In genomic region chr3:114057011-114057347, GRCh38 we compare ENCODE assay signal across 8 cellular contexts. TPM values are rescaled to one million over a fixed set of nuclear protein-coding genes. Genes with fewer than 3 reads are reported as not detected.
DNase-seq lines count a peak whose midpoint lies in the region; ATAC-seq, FAIRE-seq and TF ChIP-seq lines count a peak whose summit lies in the region.

No MANE protein-coding gene starts in this region.

- no peak for TF ChIP-seq RAD21 in K562 (CRISPR knock-in tag; conservative IDR thresholded peaks at IDR 0.05 in 1 of 2, IDR thresholded peaks at IDR 0.05 in 1 of 2)

- H3K4me1 ChIP-seq in K562 (replicated peaks in 1 of 2; ENCODE audit: control insufficient read depth in 2 of 2, insufficient read depth in 2 of 2, low read length in 2 of 2), result no peaks in the 10 kb centered on the region; a peak in 2 of 5 replicates
- H3K4me1 ChIP-seq in mononuclear cell (ENCODE audit: insufficient read depth, low read length), result peaks cover 39% of the 10 kb centered on the region

- no peaks in the 10 kb centered on the region for H3K9me1 ChIP-seq in K562 (ENCODE audit: control insufficient read depth, insufficient read depth, low read length)

- TF ChIP-seq POLR2A in K562 (conservative IDR thresholded peaks at IDR 0.05), result no peak

- H3K4me3 ChIP-seq in K562 (peak overlapping the region; percentile 56), mononuclear cell (ENCODE audit: low read length) (peak overlapping the region; percentile 67)

- TF ChIP-seq CTCF in K562 (IDR thresholded peaks at IDR 0.05 in 2 of 3, conservative IDR thresholded peaks at IDR 0.05 in 1 of 3; ENCODE audit: insufficient read depth in 2 of 3, low read depth in 1 of 3, low read length in 3 of 3), result no peak

- CTCF ChIA-PET in activated CD8-positive, alpha-beta memory T cell treated with anti-CD3 and anti-CD28 coated beads, Interleukin-2, amount 10 ng/mL, durations not matched to agents 7 days and 5 days (lab: Charles Lee), result interaction anchor here (1.0 kb wide), 1 partner anchor 10 kb away, joined by 3 read pairs; no protein-coding TSS in a partner anchor
- CTCF ChIA-PET in K562 (lab: Yijun Ruan, JAX; ENCODE audit: low intra/inter-chr PET ratio), result no interaction called here

- DNase-seq in activated CD8-positive, alpha-beta memory T cell treated with anti-CD3 and anti-CD28 coated beads, Interleukin-2, amount 10 ng/mL, durations not matched to agents 7 days and 5 days, result no peak
- no peak for DNase-seq in activated CD8-positive, alpha-beta memory T cell treated with anti-CD3 and anti-CD28 coated beads, Interleukin-2, amount 50 U/mL, for 48 hours
- DNase-seq in K562 (ENCODE audit: extremely low read depth in 1 of 4, low spot score in 3 of 4) (no peak), NCI-H1417 (lab: John Stamatoyannopoulos, UW) (no peak)
- no peak for DNase-seq in activated effector memory CD4-positive, alpha-beta T cell treated with Interleukin-2 at 50 U/mL for 16 hours

- H3K9me3 Mint-ChIP-seq in activated CD8-positive, alpha-beta memory T cell treated with anti-CD3 and anti-CD28 coated beads, Interleukin-2, amount 10 ng/mL, durations not matched to agents 7 days and 5 days (ENCODE audit: low read depth), result no peaks in the 10 kb centered on the region

- H2AFZ ChIP-seq in K562 (ENCODE audit: low read depth, low read length), result peak overlapping the region; percentile 99

- ATAC-seq in activated CD8-positive, alpha-beta memory T cell treated with anti-CD3 and anti-CD28 coated beads, Interleukin-2, amount 10 ng/mL, durations not matched to agents 7 days and 5 days, result peak; percentile 3
- ATAC-seq in HG03432 (IDR thresholded peaks at IDR 0.05; ENCODE audit: unreplicated experiment) (peak; percentile 11), K562 (peak; percentile 48), GM21786 (IDR thresholded peaks at IDR 0.05; ENCODE audit: unreplicated experiment) (no peak)

- peaks cover 34% of the 10 kb centered on the region for H3K79me2 ChIP-seq in K562 (ENCODE audit: control insufficient read depth, insufficient read depth, low read length)

- TF ChIP-seq EP300 in K562 (IDR thresholded peaks at IDR 0.05; ENCODE audit: low read length), result no peak

- H3K36me3 Mint-ChIP-seq in activated CD8-positive, alpha-beta memory T cell treated with anti-CD3 and anti-CD28 coated beads, Interleukin-2, amount 10 ng/mL, durations not matched to agents 7 days and 5 days, result peaks cover 12% of the 10 kb centered on the region

- peaks cover 45% of the 10 kb centered on the region for H3K4me1 Mint-ChIP-seq in activated CD8-positive, alpha-beta memory T cell treated with anti-CD3 and anti-CD28 coated beads, Interleukin-2, amount 10 ng/mL, durations not matched to agents 7 days and 5 days

- no peaks in the 10 kb centered on the region for H3K9me3 ChIP-seq in K562 (replicated peaks; ENCODE audit: control insufficient read depth, insufficient read depth, low read depth, low read length)
- no peaks in the 10 kb centered on the region for H3K9me3 ChIP-seq in mononuclear cell (ENCODE audit: low read depth, low read length)

- H3K36me3 ChIP-seq in K562 (ENCODE audit: control insufficient read depth, insufficient read depth, low read length), result peaks cover 3% of the 10 kb centered on the region; the same call in 1 of the 3 replicates

- POLR2A ChIA-PET in K562 (lab: Yijun Ruan, JAX), result no interaction called here

- H4K20me1 ChIP-seq in K562 (replicated peaks; ENCODE audit: control insufficient read depth, insufficient read depth, low read length), result no peaks in the 10 kb centered on the region

- peak overlapping the region; percentile 42 to 86; a peak in 3 of 4 replicates for H3K9ac ChIP-seq in K562 (ENCODE audit: insufficient read depth in 1 of 2, low read depth in 2 of 2, low read length in 2 of 2)

- no peaks in the 10 kb centered on the region for H3K27me3 ChIP-seq in K562 (ENCODE audit: control insufficient read depth in 2 of 2, insufficient read depth in 2 of 2, low read length in 2 of 2)
- no peaks in the 10 kb centered on the region for H3K27me3 ChIP-seq in mononuclear cell (ENCODE audit: insufficient read depth, low read length)

- H3K27me3 Mint-ChIP-seq in activated CD8-positive, alpha-beta memory T cell treated with anti-CD3 and anti-CD28 coated beads, Interleukin-2, amount 10 ng/mL, durations not matched to agents 7 days and 5 days, result no peaks in the 10 kb centered on the region

- TSS peak; percentile 70 for BruUV-seq in K562 (replicated peaks; lab: Mats Ljungman, UMichigan)

- H3K4me2 ChIP-seq in K562 (ENCODE audit: insufficient read depth, low read length), result peak overlapping the region; percentile 98

- intact Hi-C loops in K562 (cut with micrococcal nuclease), result no loop called here

- in situ Hi-C loops in K562 (cut with MboI), result no loop called here

- WGBS in K562 (ENCODE audit: insufficient coverage, low coverage, missing lambda C conversion rate), result 0% methylated on average over 7 of the region's 8 CpGs

- no peak for FAIRE-seq in K562 (lab: Jason Lieb, UNC)

- H3K27ac ChIP-seq in K562 (ENCODE audit: extremely low read depth, low read depth, low read length), result peak overlapping the region; percentile 43; the same call in 1 of the 3 replicates

- peak overlapping the region; percentile 93 for H3K27ac Mint-ChIP-seq in activated CD8-positive, alpha-beta memory T cell treated with anti-CD3 and anti-CD28 coated beads, Interleukin-2, amount 10 ng/mL, durations not matched to agents 7 days and 5 days

- H3K4me3 Mint-ChIP-seq in activated CD8-positive, alpha-beta memory T cell treated with anti-CD3 and anti-CD28 coated beads, Interleukin-2, amount 10 ng/mL, durations not matched to agents 7 days and 5 days, result peak overlapping the region; percentile 98

TF ChIP-seq in K562, 482 proteins besides CTCF, POLR2A, EP300 and RAD21 (continues in another document):
- TF ChIP-seq GATA2 (CRISPR knock-in tag; IDR thresholded peaks at IDR 0.05), result no peak

RNA-seq across cellular contexts. Expression of gene QTRT2, which starts 0.4 kb away (rescaled TPM):
- total RNA-seq in activated CD8-positive, alpha-beta memory T cell treated with anti-CD3 and anti-CD28 coated beads, Interleukin-2, amount 10 ng/mL, durations not matched to agents 7 days and 5 days, result 10 to 100 TPM; 30.1 to 32.8 TPM
- 17.0 and 37.0 TPM in 2 replicates for total RNA-seq in K562 (2011; cell fraction: chromatin; rRNA removed; ENCODE audit: low replicate concordance)
- 11.2 and 12.3 TPM in 2 replicates for total RNA-seq in K562 (2011; cell fraction: nucleolus; rRNA removed)
- 17.7 and 31.5 TPM in 2 replicates for total RNA-seq in K562 (2011; cell fraction: nucleoplasm; rRNA removed)
- total RNA-seq in K562 (2014; rRNA removed) (10.5 and 14.8 TPM in 2 replicates), K562 (2014; rRNA removed; fragmentation: Illumina TruSeq; extraction: Trizol) (24.1 and 25.6 TPM in 2 replicates), K562 (2015; rRNA removed; fragmentation: Illumina TruSeq; extraction: Trizol) (21.9 and 25.1 TPM in 2 replicates), K562 (2021) (20.7 and 25.3 TPM in 2 replicates), mononuclear cell (50.8 TPM)
- polyA plus RNA-seq in K562 (2011; rRNA removed) (10.6 and 14.6 TPM in 2 replicates), K562 (2014; fragmentation: Illumina TruSeq; extraction: Trizol) (14.6 and 21.2 TPM in 2 replicates), K562 (2014; fragmentation: Nextera tagmentation; extraction: Ambion mirVana) (10 to 100 TPM; 15.9 to 17.3 TPM), K562 (2014; rRNA removed) (10.2 and 11.6 TPM in 2 replicates)
- polyA plus RNA-seq in K562 (2011; cell fraction: cytosol; rRNA removed), result 4.7 and 8.1 TPM in 2 replicates
- 6.4 and 9.5 TPM in 2 replicates for polyA plus RNA-seq in K562 (2011; cell fraction: nucleus; rRNA removed)
- 5.9 and 13.2 TPM in 2 replicates for polyA plus RNA-seq in K562 (2012)
- polyA minus RNA-seq in K562 (2011; rRNA and poly(A)+ RNA removed), result 23.1 and 25.5 TPM in 2 replicates
- 11.2 and 15.5 TPM in 2 replicates for polyA minus RNA-seq in K562 (2011; cell fraction: cytosol; rRNA and poly(A)+ RNA removed)
- polyA minus RNA-seq in K562 (2011; cell fraction: nucleus; rRNA and poly(A)+ RNA removed), result 16.0 and 21.7 TPM in 2 replicates

RNA-seq across cellular contexts. Expression of gene CCDC191, which starts 0.7 kb away (rescaled TPM):
- total RNA-seq in activated CD8-positive, alpha-beta memory T cell treated with anti-CD3 and anti-CD28 coated beads, Interleukin-2, amount 10 ng/mL, durations not matched to agents 7 days and 5 days, result 1 to 10 TPM; 1.7 to 2.9 TPM
- total RNA-seq in K562 (2011; cell fraction: chromatin; rRNA removed; ENCODE audit: low replicate concordance), result 0.30 and 1.2 TPM in 2 replicates
- 0.50 TPM in 1 of 2 replicates, not detected in the other for total RNA-seq in K562 (2011; cell fraction: nucleolus; rRNA removed)
- 0.37 and 1.1 TPM in 2 replicates for total RNA-seq in K562 (2011; cell fraction: nucleoplasm; rRNA removed)
- total RNA-seq in K562 (2014; rRNA removed), result 0.18 and 0.29 TPM in 2 replicates
- 0.47 and 0.83 TPM in 2 replicates for total RNA-seq in K562 (2014; rRNA removed; fragmentation: Illumina TruSeq; extraction: Trizol)
- total RNA-seq in K562 (2015; rRNA removed; fragmentation: Illumina TruSeq; extraction: Trizol), result 0.22 and 0.38 TPM in 2 replicates
- 0.09 and 0.11 TPM in 2 replicates for total RNA-seq in K562 (2021)
- 0.39 and 0.42 TPM in 2 replicates for polyA plus RNA-seq in K562 (2011; rRNA removed)
- 0.12 TPM in 1 of 2 replicates, not detected in the other for polyA plus RNA-seq in K562 (2011; cell fraction: cytosol; rRNA removed)
- 1.2 and 1.3 TPM in 2 replicates for polyA plus RNA-seq in K562 (2011; cell fraction: nucleus; rRNA removed)
- polyA plus RNA-seq in K562 (2012), result 0.16 and 0.65 TPM in 2 replicates
- 0.28 and 0.52 TPM in 2 replicates for polyA plus RNA-seq in K562 (2014; fragmentation: Illumina TruSeq; extraction: Trizol)
- polyA plus RNA-seq in K562 (2014; fragmentation: Nextera tagmentation; extraction: Ambion mirVana), result under 1 TPM; 0.10 to 0.55 TPM
- polyA plus RNA-seq in K562 (2014; rRNA removed), result 0.03 and 0.17 TPM in 2 replicates
- polyA minus RNA-seq in K562 (2011; rRNA and poly(A)+ RNA removed), result 0.33 and 0.42 TPM in 2 replicates
- polyA minus RNA-seq in K562 (2011; cell fraction: cytosol; rRNA and poly(A)+ RNA removed), result not detected in 2 replicates
- 0.40 and 0.78 TPM in 2 replicates for polyA minus RNA-seq in K562 (2011; cell fraction: nucleus; rRNA and poly(A)+ RNA removed)
- total RNA-seq in mononuclear cell, result 4.3 TPM
